Comparison of ENCODE assay signal across 8 cellular contexts in genomic region chr10:97319671-97320479, GRCh38. TPM values are rescaled to one million over a fixed set of nuclear protein-coding genes. Genes with fewer than 3 reads are reported as not detected.
A peak's percentile ranks its signal among the peaks of the same experiment; 100 is the strongest.
DNase-seq lines count a peak whose midpoint lies in the region; ATAC-seq and TF ChIP-seq lines count a peak whose summit lies in the region.

No MANE protein-coding gene starts in this region.

- H3K9me2 ChIP-seq in SK-N-SH = no peaks in the 10 kb centered on the region

- DNase-seq in NCI-H2171 treated with DMSO at 0.1 percent for 48 hours (lab: John Stamatoyannopoulos, UW) (peak; percentile 4), NCI-H2171 (lab: John Stamatoyannopoulos, UW) (no peak), SK-N-SH (peak; percentile 84), left ventricle myocardium inferior (peak; percentile 57), posterior vena cava (ENCODE audit: low spot score) (peak; percentile 88), aorta (peak; percentile 75 to 85)
- peak; percentile 75 for DNase-seq in activated naive CD8-positive, alpha-beta T cell treated with anti-CD3 and anti-CD28 coated beads, Interleukin-2, amount 10 ng/mL, durations not matched to agents 7 days and 5 days

- H3K27ac Mint-ChIP-seq in activated naive CD8-positive, alpha-beta T cell treated with anti-CD3 and anti-CD28 coated beads, Interleukin-2, amount 10 ng/mL, durations not matched to agents 7 days and 5 days = peak overlapping the region; percentile 87

- peak; percentile 17 for TF ChIP-seq CTCF in SK-N-SH (IDR thresholded peaks at IDR 0.05)
- peak; percentile 7 for TF ChIP-seq CTCF in left ventricle myocardium inferior (IDR thresholded peaks at IDR 0.05; ENCODE audit: borderline replicate concordance)

- peaks cover 5% of the 10 kb centered on the region for H3F3A ChIP-seq in SK-N-SH (replicated peaks; ENCODE audit: insufficient read depth)

- 30% methylated on average over 21 of the region's 83 CpGs for WGBS in SK-N-SH (ENCODE audit: low lambda C conversion rate)
- WGBS in aorta, 2 donors = 0 to 1% methylated on average over 65 to 83 of the region's 83 CpGs

- no peaks in the 10 kb centered on the region for H4K20me1 ChIP-seq in SK-N-SH (ENCODE audit: insufficient read depth)

- POLR2A ChIA-PET in SK-N-SH (lab: Yijun Ruan, JAX) = interaction anchor here (0.9 to 2.0 kb wide), 4 partner anchors 8 to 81 kb away, joined by 3 to 11 read pairs (median 6); partner anchors contain the start of genes ARHGAP19 and RRP12
- POLR2A ChIA-PET in activated naive CD8-positive, alpha-beta T cell treated with anti-CD3 and anti-CD28 coated beads, Interleukin-2, amount 10 ng/mL, durations not matched to agents 7 days and 5 days (lab: Charles Lee) = interaction anchor here (1.6 to 4.4 kb wide), 6 partner anchors 9 to 81 kb away, joined by 5 to 54 read pairs (median 10); partner anchors contain the start of genes ARHGAP19, FRAT2 and RRP12

- ATAC-seq in HG03097 (IDR thresholded peaks at IDR 0.05; ENCODE audit: low FRiP score, unreplicated experiment) (peak; percentile 25), aorta (ENCODE audit: low FRiP score) (peak; percentile 51)
- peak; percentile 50 for ATAC-seq in activated naive CD8-positive, alpha-beta T cell treated with anti-CD3 and anti-CD28 coated beads, Interleukin-2, amount 10 ng/mL, durations not matched to agents 7 days and 5 days (ENCODE audit: low read depth)

- peak overlapping the region; percentile 89 for H3K4me3 Mint-ChIP-seq in activated naive CD8-positive, alpha-beta T cell treated with anti-CD3 and anti-CD28 coated beads, Interleukin-2, amount 10 ng/mL, durations not matched to agents 7 days and 5 days

- H3K9me3 ChIP-seq in SK-N-SH (no peaks in the 10 kb centered on the region), left ventricle myocardium inferior (replicated peaks) (no peaks in the 10 kb centered on the region), aorta (ENCODE audit: control insufficient read depth, low read length) (no peaks in the 10 kb centered on the region)

- no peak for TF ChIP-seq EP300 in SK-N-SH (IDR thresholded peaks at IDR 0.05; ENCODE audit: borderline replicate concordance in 1 of 2, low read depth in 1 of 2, low read length in 1 of 2)

- H3K36me3 ChIP-seq in SK-N-SH (replicated peaks in 1 of 2; ENCODE audit: control insufficient read depth in 1 of 2, insufficient read depth in 2 of 2, low read length in 1 of 2) = no peaks in the 10 kb centered on the region
- H3K36me3 ChIP-seq in left ventricle myocardium inferior = no peaks in the 10 kb centered on the region
- H3K36me3 ChIP-seq in aorta (ENCODE audit: control insufficient read depth in 1 of 2, insufficient read depth in 2 of 2, low read length in 1 of 2) = no peaks in the 10 kb centered on the region

- H3K27ac ChIP-seq in SK-N-SH (ENCODE audit: low read depth in 2 of 2, low read length in 1 of 2) (no peak overlapping the region), left ventricle myocardium inferior (replicated peaks) (peak overlapping the region; percentile 99), aorta (ENCODE audit: low read depth in 1 of 2, low read length in 2 of 2) (peak overlapping the region in 1 of 2 donors; percentile 24)

- no peaks in the 10 kb centered on the region for H3K27me3 ChIP-seq in SK-N-SH (ENCODE audit: insufficient read depth)
- H3K27me3 ChIP-seq in left ventricle myocardium inferior (ENCODE audit: low read depth) = no peaks in the 10 kb centered on the region
- no peaks in the 10 kb centered on the region for H3K27me3 ChIP-seq in aorta (ENCODE audit: control insufficient read depth in 1 of 2, insufficient read depth in 2 of 2, low read length in 1 of 2)

- intact Hi-C loops in left ventricle myocardium inferior (cut with micrococcal nuclease) (no loop called here), posterior vena cava (cut with DNase I) (no loop called here), aorta (cut with DNase I) (loop anchor here in 1 of 2 donors (2.0 kb wide), 1 partner anchor 15 kb away; the partner anchor contains the start of gene FRAT2)

- peaks cover 0 to 5% of the 10 kb centered on the region in 2 experiments; a peak in 1 of 4 replicates for H3K4me1 ChIP-seq in SK-N-SH (ENCODE audit: control insufficient read depth in 1 of 2, insufficient read depth in 2 of 2, low read depth in 1 of 2, low read length in 1 of 2)
- H3K4me1 ChIP-seq in left ventricle myocardium inferior = peaks cover 39% of the 10 kb centered on the region
- H3K4me1 ChIP-seq in aorta (ENCODE audit: control insufficient read depth in 1 of 2, insufficient read depth in 2 of 2, low read length in 2 of 2) = no peaks in the 10 kb centered on the region

- peaks cover 23% of the 10 kb centered on the region for H3K4me1 Mint-ChIP-seq in activated naive CD8-positive, alpha-beta T cell treated with anti-CD3 and anti-CD28 coated beads, Interleukin-2, amount 10 ng/mL, durations not matched to agents 7 days and 5 days

- no peaks in the 10 kb centered on the region for H3K9me3 Mint-ChIP-seq in activated naive CD8-positive, alpha-beta T cell treated with anti-CD3 and anti-CD28 coated beads, Interleukin-2, amount 10 ng/mL, durations not matched to agents 7 days and 5 days

- TF ChIP-seq RAD21 in SK-N-SH (IDR thresholded peaks at IDR 0.05; ENCODE audit: low read length) = no peak

- CTCF ChIA-PET in SK-N-SH (lab: Yijun Ruan, JAX) = interaction anchor here (0.6 to 2.5 kb wide), 9 partner anchors 9 to 575 kb away, joined by 3 to 15 read pairs (median 7); partner anchors contain the start of genes ARHGAP19 and FRAT2

- H2AFZ ChIP-seq in SK-N-SH (ENCODE audit: low read depth) = peak overlapping the region; percentile 53

- H3K27me3 Mint-ChIP-seq in activated naive CD8-positive, alpha-beta T cell treated with anti-CD3 and anti-CD28 coated beads, Interleukin-2, amount 10 ng/mL, durations not matched to agents 7 days and 5 days = peaks cover 5% of the 10 kb centered on the region

- H3K4me3 ChIP-seq in SK-N-SH (ENCODE audit: low read depth in 2 of 2, low read length in 1 of 2) (peak overlapping the region; percentile 67 to 82), left ventricle myocardium inferior (peak overlapping the region; percentile 92), aorta (ENCODE audit: low read length in 2 of 2) (peak overlapping the region; percentile 56 to 84)

- no peak overlapping the region; the same call in 1 of the 2 replicates for H3K9ac ChIP-seq in SK-N-SH

- no peaks in the 10 kb centered on the region for H3K79me2 ChIP-seq in SK-N-SH (ENCODE audit: insufficient read depth)

- peak overlapping the region; percentile 85 for H3K4me2 ChIP-seq in SK-N-SH

- peaks cover 2% of the 10 kb centered on the region for H3K36me3 Mint-ChIP-seq in activated naive CD8-positive, alpha-beta T cell treated with anti-CD3 and anti-CD28 coated beads, Interleukin-2, amount 10 ng/mL, durations not matched to agents 7 days and 5 days

TF ChIP-seq in SK-N-SH, 30 proteins besides CTCF, POLR2A, EP300 and RAD21:
- no peak for TF ChIP-seq NRF1 (IDR thresholded peaks at IDR 0.05; ENCODE audit: low read depth, low read length)
- no peak for TF ChIP-seq ELF1 (IDR thresholded peaks at IDR 0.05)
- no peak for TF ChIP-seq GATA2 (CRISPR knock-in tag; IDR thresholded peaks at IDR 0.05)
- TF ChIP-seq SMC3 (IDR thresholded peaks at IDR 0.05; ENCODE audit: low read depth, low read length) = no peak
- no peak for TF ChIP-seq USF2 (IDR thresholded peaks at IDR 0.05; ENCODE audit: borderline replicate concordance, low read depth, low read length)
- TF ChIP-seq GABPA (IDR thresholded peaks at IDR 0.05; ENCODE audit: low read depth) = no peak
- no peak for TF ChIP-seq TEAD4 (IDR thresholded peaks at IDR 0.05; ENCODE audit: borderline replicate concordance, insufficient read depth)
- no peak for TF ChIP-seq JUND (IDR thresholded peaks at IDR 0.05)
- no peak for TF ChIP-seq RXRA (IDR thresholded peaks at IDR 0.05; ENCODE audit: borderline replicate concordance, low read depth)

RNA-seq across cellular contexts. Expression of gene FRAT1, which starts 0.8 kb away (rescaled TPM):
- 1.3 and 1.8 TPM in 2 replicates for polyA plus RNA-seq in SK-N-SH (2012; rRNA removed)
- 1.4 and 1.5 TPM in 2 replicates for polyA plus RNA-seq in SK-N-SH (2012; cell fraction: cytosol; rRNA removed)
- 0.89 and 1.2 TPM in 2 replicates for polyA plus RNA-seq in SK-N-SH (2012; cell fraction: nucleus; rRNA removed)
- 10 to 100 TPM; 11.0 to 11.7 TPM for total RNA-seq in activated naive CD8-positive, alpha-beta T cell treated with anti-CD3 and anti-CD28 coated beads, Interleukin-2, amount 10 ng/mL, durations not matched to agents 7 days and 5 days
- total RNA-seq in left ventricle myocardium inferior = 4.2 TPM
- 1 to 10 TPM; 2.1 to 4.2 TPM for total RNA-seq in posterior vena cava
- 1 to 10 TPM; 2.4 to 4.5 TPM for total RNA-seq in aorta
- 1 to 10 TPM; 1.5 TPM for polyA plus RNA-seq in aorta

RNA-seq across cellular contexts. Expression of gene FRAT2, which starts 14.7 kb away (rescaled TPM):
- polyA plus RNA-seq in SK-N-SH (2012; rRNA removed) = 2.3 and 2.4 TPM in 2 replicates
- polyA plus RNA-seq in SK-N-SH (2012; cell fraction: cytosol; rRNA removed) = 2.5 and 2.9 TPM in 2 replicates
- 1.4 and 1.7 TPM in 2 replicates for polyA plus RNA-seq in SK-N-SH (2012; cell fraction: nucleus; rRNA removed)
- 10 to 100 TPM; 15.3 to 16.7 TPM for total RNA-seq in activated naive CD8-positive, alpha-beta T cell treated with anti-CD3 and anti-CD28 coated beads, Interleukin-2, amount 10 ng/mL, durations not matched to agents 7 days and 5 days
- 5.9 TPM for total RNA-seq in left ventricle myocardium inferior
- total RNA-seq in posterior vena cava = 1 to 10 TPM; 4.3 to 6.8 TPM
- total RNA-seq in aorta = 1 to 10 TPM; 5.5 to 8.6 TPM
- polyA plus RNA-seq in aorta = 1 to 10 TPM; 3.0 to 7.0 TPM

RNA-seq across cellular contexts. Expression of gene ARHGAP19, which starts 27.4 kb away (rescaled TPM):
- polyA plus RNA-seq in SK-N-SH (2012; rRNA removed) = 3.8 and 4.5 TPM in 2 replicates
- 5.0 and 5.1 TPM in 2 replicates for polyA plus RNA-seq in SK-N-SH (2012; cell fraction: cytosol; rRNA removed)
- polyA plus RNA-seq in SK-N-SH (2012; cell fraction: nucleus; rRNA removed) = 7.0 and 8.5 TPM in 2 replicates
- total RNA-seq in activated naive CD8-positive, alpha-beta T cell treated with anti-CD3 and anti-CD28 coated beads, Interleukin-2, amount 10 ng/mL, durations not matched to agents 7 days and 5 days = 10 to 100 TPM; 35.4 to 44.5 TPM
- total RNA-seq in left ventricle myocardium inferior = 4.2 TPM
- 1 to 10 TPM; 6.8 to 7.6 TPM for total RNA-seq in posterior vena cava
- total RNA-seq in aorta = 1 to 10 TPM; 9.0 to 9.4 TPM
- 10 to 100 TPM in 1 of 2 donors, 1 to 10 TPM in 1; 1.8 to 12.8 TPM for polyA plus RNA-seq in aorta
